28 cellular contexts compared by ENCODE assay signal in the genomic region with DNA sequence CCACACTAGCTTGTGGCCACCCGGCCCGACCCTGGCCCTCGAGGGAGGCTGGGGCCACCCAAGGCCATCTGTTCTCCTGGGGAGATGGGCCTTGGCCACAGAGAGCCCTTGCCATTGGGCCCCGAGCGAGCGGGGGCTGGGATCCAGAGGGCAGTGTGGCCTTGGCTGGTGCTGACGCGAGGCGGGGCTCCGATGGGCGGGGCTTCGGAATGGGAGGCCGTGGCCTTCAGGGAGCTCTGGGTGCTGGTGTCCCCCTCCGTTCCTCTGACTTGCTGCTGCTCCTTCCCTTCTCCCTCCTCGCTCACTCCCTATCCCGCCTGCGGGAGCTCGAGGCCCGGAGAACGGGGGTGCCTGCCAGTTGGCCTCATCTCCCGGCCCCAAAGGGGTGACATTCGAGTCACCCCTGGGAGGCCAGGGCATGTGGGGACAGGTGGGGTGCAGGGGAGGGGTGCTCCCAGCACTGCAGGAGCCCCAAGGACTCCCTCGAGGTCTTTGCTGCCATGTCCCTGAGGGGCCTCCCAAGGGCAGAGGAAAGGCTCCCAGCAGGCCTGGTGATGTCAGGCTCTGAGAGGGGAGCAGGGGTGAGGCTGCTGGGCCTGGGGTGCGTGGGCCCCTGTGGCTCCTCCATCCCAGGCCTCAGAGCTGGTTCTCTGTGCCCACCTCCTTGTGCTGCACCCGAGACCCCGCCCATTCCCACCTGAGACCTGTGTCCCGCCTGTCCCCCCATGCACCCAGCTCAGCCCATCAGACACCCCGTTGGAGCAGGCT. TPM values are rescaled to one million over a fixed set of nuclear protein-coding genes. Genes with fewer than 3 reads are reported as not detected.
DNase-seq lines count a peak whose midpoint lies in the region; ATAC-seq and TF ChIP-seq lines count a peak whose summit lies in the region.
"Had no signal": no experiment of that assay in that cellular context is flagged by ENCODE, and none has a peak within 500 bp of the region (broad histone marks: within the 10 kb centered on the region; RNA-seq: fewer than 3 reads in every experiment).

No MANE protein-coding gene starts in this region.

- H3K9me3 ChIP-seq in right cardiac atrium (ENCODE audit: control insufficient read depth, low read length) (no peaks in the 10 kb centered on the region), left ventricle myocardium inferior (replicated peaks) (no peaks in the 10 kb centered on the region), body of pancreas (no peaks in the 10 kb centered on the region), mucosa of rectum (ENCODE audit: control insufficient read depth in 2 of 2, low read length in 2 of 2) (no peaks in the 10 kb centered on the region), upper lobe of left lung (no peaks in the 10 kb centered on the region)
- H3K9me3 ChIP-seq: gastroesophageal sphincter had no signal

- H3K4me3 ChIP-seq in right cardiac atrium (ENCODE audit: low read length): no peak overlapping the region
- H3K4me3 ChIP-seq in left ventricle myocardium inferior: no peak overlapping the region
- H3K4me3 ChIP-seq in body of pancreas: no peak overlapping the region
- no peak overlapping the region for H3K4me3 ChIP-seq in mucosa of rectum (ENCODE audit: low read length in 2 of 2)
- H3K4me3 ChIP-seq in upper lobe of left lung: no peak overlapping the region
- H3K4me3 ChIP-seq: gastroesophageal sphincter had no signal

- DNase-seq in right cardiac atrium (peak in 2 of 3 donors; percentile 51 to 53), left ventricle myocardium inferior (no peak), body of pancreas (peak; percentile 50 to 64 (median 56)), upper lobe of left lung (peak in 1 of 2 donors; percentile 85), DMS79 treated with DMSO at 0.1 percent for 48 hours (lab: John Stamatoyannopoulos, UW) (no peak)
- DNase-seq in activated naive CD4-positive, alpha-beta T cell treated with anti-CD3 and anti-CD28 coated beads, Interleukin-2, amount 10 ng/mL, durations not matched to agents 7 days and 5 days: no peak
- DNase-seq in stimulated activated CD4-positive, alpha-beta T cell treated with anti-CD3 and anti-CD28 coated beads, Interleukin-1b, Interleukin-23, amount 100 ng/mL, for 48 hours: no peak
- DNase-seq: activated CD8-positive, alpha-beta memory T cell treated with anti-CD3 and anti-CD28 coated beads, Interleukin-2, amount 50 U/mL, for 48 hours; activated CD8-positive, alpha-beta T cell treated with anti-CD3 and anti-CD28 coated beads for 36 hours; activated naive CD4-positive, alpha-beta T cell treated with anti-CD3 and anti-CD28 coated beads, Interleukin-2, amount 50 U/mL, for 16 hours; amygdala; CD4-positive, alpha-beta T cell; mammary epithelial cell; NCI-H1436; NCI-H2081 treated with DMSO at 0.1 percent for 48 hours; NCI-H345; NCI-H748 treated with DMSO at 0.1 percent for 48 hours; stimulated activated CD8-positive, alpha-beta memory T cell treated with anti-CD3 and anti-CD28 coated beads, Interleukin-4, amount 100 ng/mL, for 48 hours had no signal

- H3K27ac ChIP-seq in right cardiac atrium (ENCODE audit: low read length) (no peak overlapping the region), left ventricle myocardium inferior (replicated peaks) (no peak overlapping the region), body of pancreas (no peak overlapping the region), mucosa of rectum (ENCODE audit: low read depth in 2 of 2, low read length in 2 of 2) (peak overlapping the region; percentile 88 to 91), upper lobe of left lung (peak overlapping the region in 3 of 4 donors; percentile 54 to 86 (median 78))
- H3K27ac ChIP-seq: gastroesophageal sphincter had no signal

- H3K9ac ChIP-seq in mucosa of rectum (ENCODE audit: low read depth in 1 of 2, low read length in 2 of 2): peak overlapping the region in 1 of 2 donors; percentile 69

- WGBS in right cardiac atrium: 88% methylated on average over 28 of the region's 28 CpGs
- 64 to 65% methylated on average over 14 to 25 of the region's 28 CpGs for WGBS in body of pancreas, 2 donors
- 91 to 93% methylated on average over 23 to 28 of the region's 28 CpGs for WGBS in upper lobe of left lung, 2 donors

- no peak overlapping the region for H3K4me3 Mint-ChIP-seq in activated naive CD4-positive, alpha-beta T cell treated with anti-CD3 and anti-CD28 coated beads, Interleukin-2, amount 10 ng/mL, durations not matched to agents 7 days and 5 days
- H3K4me3 Mint-ChIP-seq: stimulated activated naive CD8-positive, alpha-beta T cell treated with anti-CD3 and anti-CD28 coated beads, Interleukin-15, Interleukin-2, amounts not matched to agents 100 ng/mL and 50 ng/mL, for 24 hours had no signal

- no peaks in the 10 kb centered on the region for H3K9me3 Mint-ChIP-seq in activated naive CD4-positive, alpha-beta T cell treated with anti-CD3 and anti-CD28 coated beads, Interleukin-2, amount 10 ng/mL, durations not matched to agents 7 days and 5 days
- H3K9me3 Mint-ChIP-seq: activated CD8-positive, alpha-beta T cell treated with anti-CD3 and anti-CD28 coated beads for 36 hours; activated T-helper 17 cell treated with anti-CD3 and anti-CD28 coated beads, Interleukin-2, amount 50 U/mL, for 72 hours; CD4-positive, alpha-beta T cell; stimulated activated naive CD8-positive, alpha-beta T cell treated with anti-CD3 and anti-CD28 coated beads, Interleukin-15, Interleukin-2, amounts not matched to agents 100 ng/mL and 50 ng/mL, for 24 hours; T-helper 1 cell treated with Interleukin-12 subunit alpha and Interleukin-12 subunit beta and Interleukin-4 antibody, amounts not matched to agents 30 μg/mL and 1 μg/mL, for 36 hours had no signal

- H3K36me3 Mint-ChIP-seq in activated naive CD4-positive, alpha-beta T cell treated with anti-CD3 and anti-CD28 coated beads, Interleukin-2, amount 10 ng/mL, durations not matched to agents 7 days and 5 days: peaks cover 24% of the 10 kb centered on the region

- CTCF ChIA-PET in activated naive CD4-positive, alpha-beta T cell treated with anti-CD3 and anti-CD28 coated beads, Interleukin-2, amount 10 ng/mL, durations not matched to agents 7 days and 5 days (lab: Charles Lee): interaction anchor here (1.7 kb wide), 1 partner anchor 21 kb away, joined by 7 read pairs; no protein-coding TSS in a partner anchor

- no peak for TF ChIP-seq CTCF in left ventricle myocardium inferior (IDR thresholded peaks at IDR 0.05; ENCODE audit: borderline replicate concordance)
- no peak for TF ChIP-seq CTCF in body of pancreas (IDR thresholded peaks at IDR 0.05)
- no peak for TF ChIP-seq CTCF in upper lobe of left lung (IDR thresholded peaks at IDR 0.05)

- peaks cover 4% of the 10 kb centered on the region for H3K27me3 Mint-ChIP-seq in activated naive CD4-positive, alpha-beta T cell treated with anti-CD3 and anti-CD28 coated beads, Interleukin-2, amount 10 ng/mL, durations not matched to agents 7 days and 5 days
- H3K27me3 Mint-ChIP-seq: activated CD8-positive, alpha-beta T cell treated with anti-CD3 and anti-CD28 coated beads for 36 hours; activated T-helper 17 cell treated with anti-CD3 and anti-CD28 coated beads, Interleukin-2, amount 50 U/mL, for 72 hours; CD4-positive, alpha-beta T cell; stimulated activated naive CD8-positive, alpha-beta T cell treated with anti-CD3 and anti-CD28 coated beads, Interleukin-15, Interleukin-2, amounts not matched to agents 100 ng/mL and 50 ng/mL, for 24 hours had no signal

- peaks cover 6% of the 10 kb centered on the region for H3K4me1 ChIP-seq in right cardiac atrium (ENCODE audit: control insufficient read depth, insufficient read depth, low read length)
- peaks cover 42% of the 10 kb centered on the region for H3K4me1 ChIP-seq in left ventricle myocardium inferior
- H3K4me1 ChIP-seq in body of pancreas: peaks cover 34% of the 10 kb centered on the region
- H3K4me1 ChIP-seq in mucosa of rectum (ENCODE audit: control insufficient read depth in 2 of 2, insufficient read depth in 2 of 2, low read length in 2 of 2): peaks cover 37 to 40% of the 10 kb centered on the region in 2 donors
- peaks cover 23 to 40% (median 34%) of the 10 kb centered on the region in 4 donors for H3K4me1 ChIP-seq in upper lobe of left lung

- no peak overlapping the region for H3K27ac Mint-ChIP-seq in activated naive CD4-positive, alpha-beta T cell treated with anti-CD3 and anti-CD28 coated beads, Interleukin-2, amount 10 ng/mL, durations not matched to agents 7 days and 5 days
- H3K27ac Mint-ChIP-seq: activated CD8-positive, alpha-beta T cell treated with anti-CD3 and anti-CD28 coated beads for 36 hours; activated T-helper 17 cell treated with anti-CD3 and anti-CD28 coated beads, Interleukin-2, amount 50 U/mL, for 72 hours; CD4-positive, alpha-beta T cell; stimulated activated naive CD8-positive, alpha-beta T cell treated with anti-CD3 and anti-CD28 coated beads, Interleukin-15, Interleukin-2, amounts not matched to agents 100 ng/mL and 50 ng/mL, for 24 hours had no signal

- H3K27me3 ChIP-seq in right cardiac atrium (ENCODE audit: control insufficient read depth, insufficient read depth) (no peaks in the 10 kb centered on the region), left ventricle myocardium inferior (ENCODE audit: low read depth) (no peaks in the 10 kb centered on the region), body of pancreas (no peaks in the 10 kb centered on the region), mucosa of rectum (ENCODE audit: control insufficient read depth in 2 of 2, insufficient read depth in 2 of 2, low read length in 2 of 2) (no peaks in the 10 kb centered on the region), upper lobe of left lung (no peaks in the 10 kb centered on the region)
- H3K27me3 ChIP-seq: gastroesophageal sphincter had no signal

- intact Hi-C loops in right cardiac atrium (cut with DNase I) (no loop called here), left ventricle myocardium inferior (cut with micrococcal nuclease) (no loop called here), body of pancreas (cut with DNase I) (no loop called here)

- peaks cover 14% of the 10 kb centered on the region for H3K36me3 ChIP-seq in left ventricle myocardium inferior
- no peaks in the 10 kb centered on the region for H3K36me3 ChIP-seq in body of pancreas (replicated peaks in 1 of 2; ENCODE audit: insufficient read depth in 1 of 2, low read depth in 2 of 2)
- peaks cover 0 to 6% of the 10 kb centered on the region in 2 donors for H3K36me3 ChIP-seq in mucosa of rectum (ENCODE audit: control insufficient read depth in 2 of 2, insufficient read depth in 2 of 2, low read length in 2 of 2)
- peaks cover 0 to 30% (median 13%) of the 10 kb centered on the region in 4 donors for H3K36me3 ChIP-seq in upper lobe of left lung

- H3K4me1 Mint-ChIP-seq in activated naive CD4-positive, alpha-beta T cell treated with anti-CD3 and anti-CD28 coated beads, Interleukin-2, amount 10 ng/mL, durations not matched to agents 7 days and 5 days: peaks cover 40% of the 10 kb centered on the region

- no peak for TF ChIP-seq POLR2A in body of pancreas (IDR thresholded peaks at IDR 0.05)
- TF ChIP-seq POLR2A in upper lobe of left lung (IDR thresholded peaks at IDR 0.05): no peak

- TF ChIP-seq EP300 in upper lobe of left lung (IDR thresholded peaks at IDR 0.05): no peak

- ATAC-seq in right cardiac atrium (no peak), body of pancreas (no peak), upper lobe of left lung (ENCODE audit: low FRiP score in 2 of 2) (no peak)
- ATAC-seq: activated CD4-positive, CD25-positive, alpha-beta regulatory T cell treated with anti-CD3 and anti-CD28 coated beads, Interleukin-2, amount 50 U/mL, for 24 hours; activated CD8-positive, alpha-beta T cell treated with anti-CD3 and anti-CD28 coated beads for 36 hours; activated T-helper 17 cell treated with anti-CD3 and anti-CD28 coated beads, Interleukin-2, amount 50 U/mL, for 72 hours; gastroesophageal sphincter; SK-N-SH treated with all-trans-retinoic acid at 6 μM for 48 hours had no signal

RNA-seq across cellular contexts. Expression of a gene that starts 4.2 kb away (rescaled TPM):
- total RNA-seq in right cardiac atrium (10 to 100 TPM; 25.8 to 36.6 (median 27.9) TPM), left ventricle myocardium inferior (28.3 TPM), body of pancreas (10 to 100 TPM; 30.6 to 56.0 TPM), upper lobe of left lung (10 to 100 TPM; 35.6 to 87.0 (median 72.5) TPM)
- 20.3 TPM for polyA plus RNA-seq in right cardiac atrium

RNA-seq across cellular contexts. Expression of a gene that starts 11.3 kb away (rescaled TPM):
- under 1 TPM; 0.33 to 0.96 (median 0.74) TPM for total RNA-seq in right cardiac atrium
- polyA plus RNA-seq in right cardiac atrium: 0.97 TPM
- 0.60 TPM for total RNA-seq in left ventricle myocardium inferior
- 1 to 10 TPM; 1.8 to 3.3 TPM for total RNA-seq in body of pancreas
- 10 to 100 TPM; 19.1 to 41.6 (median 33.7) TPM for total RNA-seq in upper lobe of left lung
- total RNA-seq: cerebellum, RPMI7951 had no signal
- polyA plus RNA-seq: neural cell had no signal

RNA-seq across cellular contexts. Expression of a gene that starts 34.6 kb away (rescaled TPM):
- total RNA-seq in right cardiac atrium (under 1 TPM in 2 of 4 donors, not detected in 2; 0.14 to 0.20 TPM), left ventricle myocardium inferior (not detected), body of pancreas (under 1 TPM in 1 of 2 donors, not detected in 1; 0.33 TPM), upper lobe of left lung (under 1 TPM in 2 of 6 donors, not detected in 4; 0.49 to 0.76 TPM)
- polyA plus RNA-seq in right cardiac atrium: not detected
- total RNA-seq: gastroesophageal sphincter, RPMI7951 had no signal

RNA-seq across cellular contexts. Expression of a gene that starts 54.1 kb away (rescaled TPM):
- total RNA-seq in right cardiac atrium (1 to 10 TPM; 1.8 to 2.5 (median 2.1) TPM), left ventricle myocardium inferior (1.2 TPM), body of pancreas (1 to 10 TPM; 1.6 to 2.6 TPM), upper lobe of left lung (10 to 100 TPM; 19.0 to 31.4 (median 28.4) TPM)
- polyA plus RNA-seq in right cardiac atrium: 1.00 TPM
- polyA plus RNA-seq: neural cell had no signal

Comparison
In these comparisons a context has a peak if more than half of its experiments do, and no peak if none do; other contexts are left out.
1. DNase-seq: peak in right cardiac atrium (2 of 3) and body of pancreas (4 of 4); none in left ventricle myocardium inferior (single experiment), activated naive CD4-positive, alpha-beta T cell treated with anti-CD3 and anti-CD28 coated beads, Interleukin-2, amount 10 ng/mL, durations not matched to agents 7 days and 5 days (single experiment), stimulated activated CD4-positive, alpha-beta T cell treated with anti-CD3 and anti-CD28 coated beads, Interleukin-1b, Interleukin-23, amount 100 ng/mL, for 48 hours (single experiment) and DMS79 treated with DMSO at 0.1 percent for 48 hours (single experiment).
2. H3K27ac ChIP-seq: peak in mucosa of rectum (2 of 2) and upper lobe of left lung (3 of 4); none in right cardiac atrium (single experiment), left ventricle myocardium inferior (single experiment) and body of pancreas (0 of 4).
3. RNA of a gene that starts 11.3 kb away (total RNA-seq): 19.1 to 41.6 TPM in upper lobe of left lung; 1.8 to 3.3 TPM in body of pancreas, 0.33 to 0.96 TPM in right cardiac atrium and 0.60 TPM in left ventricle myocardium inferior (single experiment); every median in the first group is over 4 times any median in the second.